ENCODE assay signal across 12 cellular contexts in the genomic region with DNA sequence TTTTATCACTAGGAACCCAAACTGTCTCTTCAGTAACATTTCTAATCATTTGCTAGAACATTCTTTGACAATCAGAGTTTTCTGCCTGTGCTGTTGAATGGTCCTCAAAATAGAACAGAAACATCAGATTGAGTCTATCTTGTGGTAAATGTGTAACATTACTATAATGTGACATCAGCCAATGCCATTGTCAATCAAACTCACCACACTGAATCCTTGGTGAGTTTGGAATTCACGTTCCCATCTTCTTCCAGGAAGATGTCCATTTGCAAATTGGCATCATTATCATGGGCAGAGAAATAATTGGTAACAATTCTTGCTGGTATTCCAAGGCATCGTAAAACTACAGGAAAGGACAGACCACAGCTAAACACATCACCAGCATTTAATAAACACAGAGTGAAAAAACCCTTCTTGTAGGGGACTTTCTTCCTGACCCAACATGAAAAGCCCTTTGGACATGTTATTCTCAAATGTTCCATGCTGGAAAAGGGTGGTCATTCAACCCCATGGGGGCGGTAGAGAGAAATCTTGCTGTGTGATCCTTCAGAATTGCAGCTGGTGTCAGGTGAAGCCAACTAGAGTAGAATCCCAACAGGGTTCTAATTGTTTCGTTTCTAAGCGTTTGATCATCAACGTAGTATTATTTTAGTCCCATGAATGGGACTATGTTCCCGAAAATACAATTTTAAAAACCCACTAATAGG.
DNase-seq lines count a peak whose midpoint lies in the region; ATAC-seq, FAIRE-seq and TF ChIP-seq lines count a peak whose summit lies in the region.
"Had no signal": no experiment of that assay in that cellular context is flagged by ENCODE, and none has a peak within 500 bp of the region (broad histone marks: within the 10 kb centered on the region; RNA-seq: fewer than 3 reads in every experiment).

No MANE protein-coding gene starts in this region.

- no peak overlapping the region for H3K4me3 ChIP-seq in hepatocyte
- no peak overlapping the region for H3K4me3 ChIP-seq in CD8-positive, alpha-beta memory T cell (ENCODE audit: low read length)
- H3K4me3 ChIP-seq: esophagus muscularis mucosa had no signal

- CTCF ChIA-PET in CD8-positive, alpha-beta memory T cell (lab: Charles Lee) = no interaction called here

- H2AFZ ChIP-seq in hepatocyte = no peak overlapping the region

- no peak overlapping the region for H3K4me2 ChIP-seq in hepatocyte

- no peaks in the 10 kb centered on the region for H3K36me3 ChIP-seq in hepatocyte (replicated peaks; ENCODE audit: insufficient read depth, low read depth)
- H3K36me3 ChIP-seq in CD8-positive, alpha-beta memory T cell (ENCODE audit: insufficient read depth, low read length) = no peaks in the 10 kb centered on the region
- H3K36me3 ChIP-seq: esophagus muscularis mucosa had no signal

- no peak overlapping the region for H3K4me3 Mint-ChIP-seq in stimulated activated naive CD8-positive, alpha-beta T cell treated with anti-CD3 and anti-CD28 coated beads, Interleukin-15, amount 100 ng/mL, for 72 hours
- no peak overlapping the region for H3K4me3 Mint-ChIP-seq in CD8-positive, alpha-beta memory T cell
- H3K4me3 Mint-ChIP-seq: activated B cell treated with CpG ODN at 0.5 μM for 24 hours had no signal

- peak; percentile 23 for TF ChIP-seq CTCF in hepatocyte (IDR thresholded peaks at IDR 0.05; ENCODE audit: poor library complexity)

- peaks cover 45% of the 10 kb centered on the region for H3K27me3 Mint-ChIP-seq in stimulated activated naive CD8-positive, alpha-beta T cell treated with anti-CD3 and anti-CD28 coated beads, Interleukin-15, amount 100 ng/mL, for 72 hours
- H3K27me3 Mint-ChIP-seq in CD8-positive, alpha-beta memory T cell = peaks cover 11 to 14% of the 10 kb centered on the region in 2 donors

- H3K27me3 ChIP-seq in hepatocyte = no peaks in the 10 kb centered on the region
- no peaks in the 10 kb centered on the region for H3K27me3 ChIP-seq in CD8-positive, alpha-beta memory T cell (ENCODE audit: insufficient read depth, low read length, poor library complexity, severe bottlenecking)
- H3K27me3 ChIP-seq: esophagus muscularis mucosa had no signal

- 44% methylated on average over 7 of the region's 7 CpGs for WGBS in hepatocyte (ENCODE audit: low lambda C conversion rate, missing lambda C conversion rate)

- no peaks in the 10 kb centered on the region for H4K20me1 ChIP-seq in hepatocyte (ENCODE audit: insufficient read depth, poor library complexity, severe bottlenecking)

- no peaks in the 10 kb centered on the region for H3K79me2 ChIP-seq in hepatocyte

- no peaks in the 10 kb centered on the region for H3K9me3 ChIP-seq in hepatocyte (ENCODE audit: low read depth)
- no peaks in the 10 kb centered on the region for H3K9me3 ChIP-seq in CD8-positive, alpha-beta memory T cell (ENCODE audit: low read length)
- H3K9me3 ChIP-seq: esophagus muscularis mucosa had no signal

- H3K27ac Mint-ChIP-seq in stimulated activated naive CD8-positive, alpha-beta T cell treated with anti-CD3 and anti-CD28 coated beads, Interleukin-15, amount 100 ng/mL, for 72 hours = no peak overlapping the region
- H3K27ac Mint-ChIP-seq in CD8-positive, alpha-beta memory T cell = no peak overlapping the region
- H3K27ac Mint-ChIP-seq: activated B cell treated with CpG ODN at 0.5 μM for 24 hours; activated naive CD4-positive, alpha-beta T cell treated with anti-CD3 and anti-CD28 coated beads, Interleukin-2, amount 50 U/mL, for 72 hours had no signal

- POLR2A ChIA-PET in CD8-positive, alpha-beta memory T cell (lab: Charles Lee) = no interaction called here

- H3K36me3 Mint-ChIP-seq in CD8-positive, alpha-beta memory T cell = no peaks in the 10 kb centered on the region
- H3K36me3 Mint-ChIP-seq: activated naive CD4-positive, alpha-beta T cell treated with anti-CD3 and anti-CD28 coated beads, Interleukin-2, amount 50 U/mL, for 72 hours had no signal

- no peaks in the 10 kb centered on the region for H3K4me1 Mint-ChIP-seq in stimulated activated naive CD8-positive, alpha-beta T cell treated with anti-CD3 and anti-CD28 coated beads, Interleukin-15, amount 100 ng/mL, for 72 hours
- H3K4me1 Mint-ChIP-seq in CD8-positive, alpha-beta memory T cell = no peaks in the 10 kb centered on the region
- H3K4me1 Mint-ChIP-seq: activated B cell treated with CpG ODN at 0.5 μM for 24 hours had no signal

- no peaks in the 10 kb centered on the region for H3K4me1 ChIP-seq in hepatocyte (ENCODE audit: insufficient read depth)
- H3K4me1 ChIP-seq in CD8-positive, alpha-beta memory T cell (ENCODE audit: insufficient read depth, low read length) = no peaks in the 10 kb centered on the region
- H3K4me1 ChIP-seq: esophagus muscularis mucosa had no signal

- no peak for FAIRE-seq in RCC 7860 (lab: Jason Lieb, UNC)

- no peak overlapping the region for H3K27ac ChIP-seq in hepatocyte
- no peak overlapping the region for H3K27ac ChIP-seq in CD8-positive, alpha-beta memory T cell (ENCODE audit: low read depth, low read length)
- H3K27ac ChIP-seq: esophagus muscularis mucosa had no signal

- no peaks in the 10 kb centered on the region for H3K9me2 ChIP-seq in hepatocyte (replicated peaks; ENCODE audit: insufficient read depth)

- peak; percentile 7 for DNase-seq in stimulated activated naive CD8-positive, alpha-beta T cell treated with anti-CD3 and anti-CD28 coated beads, Interleukin-15, Interleukin-2, amounts not matched to agents 100 U/mL and 50 U/mL, for 24 hours
- no peak for DNase-seq in stimulated activated naive CD8-positive, alpha-beta T cell treated with anti-CD3 and anti-CD28 coated beads, Interleukin-15, amount 100 ng/mL, for 72 hours
- peak; percentile 46 for DNase-seq in OCI-M1 (lab: John Stamatoyannopoulos, UW)
- DNase-seq in hepatocyte (ENCODE audit: low spot score) = peak; percentile 34
- no peak for DNase-seq in CD8-positive, alpha-beta memory T cell
- DNase-seq in NCI-H1048 (lab: John Stamatoyannopoulos, UW) = no peak
- no peak for DNase-seq in RCC 7860 (ENCODE audit: low spot score)
- DNase-seq in AG08396 (ENCODE audit: low spot score) = no peak
- DNase-seq: activated B cell treated with CpG ODN at 0.5 μM for 24 hours, NCI-H226 had no signal

- no peaks in the 10 kb centered on the region for H3K9me3 Mint-ChIP-seq in stimulated activated naive CD8-positive, alpha-beta T cell treated with anti-CD3 and anti-CD28 coated beads, Interleukin-15, amount 100 ng/mL, for 72 hours
- H3K9me3 Mint-ChIP-seq in CD8-positive, alpha-beta memory T cell = peaks cover 0 to 2% (median 0%) of the 10 kb centered on the region in 5 donors
- H3K9me3 Mint-ChIP-seq: activated B cell treated with CpG ODN at 0.5 μM for 24 hours; activated naive CD4-positive, alpha-beta T cell treated with anti-CD3 and anti-CD28 coated beads, Interleukin-2, amount 50 U/mL, for 72 hours had no signal

- ATAC-seq in stimulated activated naive CD8-positive, alpha-beta T cell treated with anti-CD3 and anti-CD28 coated beads, Interleukin-15, Interleukin-2, amounts not matched to agents 100 U/mL and 50 U/mL, for 24 hours = no peak
- ATAC-seq in stimulated activated naive CD8-positive, alpha-beta T cell treated with anti-CD3 and anti-CD28 coated beads, Interleukin-15, amount 100 ng/mL, for 72 hours = no peak
- ATAC-seq: activated naive CD4-positive, alpha-beta T cell treated with anti-CD3 and anti-CD28 coated beads, Interleukin-2, amount 50 U/mL, for 72 hours had no signal

Comparison
In these comparisons a context has a peak if more than half of its experiments do, and no peak if none do; other contexts are left out.
1. DNase-seq: peak in stimulated activated naive CD8-positive, alpha-beta T cell treated with anti-CD3 and anti-CD28 coated beads, Interleukin-15, Interleukin-2, amounts not matched to agents 100 U/mL and 50 U/mL, for 24 hours (single experiment), OCI-M1 (single experiment) and hepatocyte (single experiment); none in stimulated activated naive CD8-positive, alpha-beta T cell treated with anti-CD3 and anti-CD28 coated beads, Interleukin-15, amount 100 ng/mL, for 72 hours (0 of 2), CD8-positive, alpha-beta memory T cell (0 of 5), NCI-H1048 (single experiment), RCC 7860 (single experiment) and AG08396 (single experiment).